22 cellular contexts compared by ENCODE assay signal in genomic region chr17:47368262-47368661, GRCh38. TPM values are rescaled to one million over a fixed set of nuclear protein-coding genes. Genes with fewer than 3 reads are reported as not detected.
A peak's percentile ranks its signal among the peaks of the same experiment; 100 is the strongest.
DNase-seq lines count a peak whose midpoint lies in the region; ATAC-seq lines count a peak whose summit lies in the region.
"Had no signal": no experiment of that assay in that cellular context is flagged by ENCODE, and none has a peak within 500 bp of the region (broad histone marks: within the 10 kb centered on the region; RNA-seq: fewer than 3 reads in every experiment).

No MANE protein-coding gene starts in this region.

- ATAC-seq in GM21576 (IDR thresholded peaks at IDR 0.05; ENCODE audit: unreplicated experiment) (no peak), GM18858 (IDR thresholded peaks at IDR 0.05; ENCODE audit: unreplicated experiment) (no peak)
- ATAC-seq: activated CD4-positive, alpha-beta T cell treated with anti-CD3 and anti-CD28 coated beads for 36 hours; gastroesophageal sphincter; left lobe of liver; sciatic nerve; stimulated activated naive B cell treated with anti-CD40 and anti-IgM and Interleukin-4, amounts not matched to agents 10 μg/mL and 1 μg/mL and 100 μg/mL, for 72 hours had no signal

- peak; percentile 95 for DNase-seq in DMS53 treated with DMSO at 0.1 percent for 48 hours (lab: John Stamatoyannopoulos, UW; ENCODE audit: unreplicated experiment)
- DNase-seq in HT-29 (ENCODE audit: low spot score): peak; percentile 74
- peak; percentile 3 for DNase-seq in NCI-H774 (lab: John Stamatoyannopoulos, UW)
- peak; percentile 10 for DNase-seq in mucosa of gallbladder (ENCODE audit: low spot score)
- DNase-seq in HPDE6-E6E7 (ENCODE audit: extremely low spot score): no peak
- DNase-seq in middle frontal gyrus (ENCODE audit: extremely low spot score, low spot score): no peak
- DNase-seq: activated CD4-positive, alpha-beta T cell treated with anti-CD3 and anti-CD28 coated beads for 36 hours; activated effector memory CD4-positive, alpha-beta T cell treated with anti-CD3 and anti-CD28 coated beads, Interleukin-2, amount 50 U/mL, for 16 hours; caudate nucleus; mesenchymal stem cell; naive B cell; NCI-H1436 treated with DMSO at 0.1 percent for 48 hours; NCI-H226; NK-92 treated with Interleukin-12 subunit alpha and Interleukin-12 subunit beta, amount 100 ng/mL, for 24 hours; SHP77; stimulated activated CD4-positive, alpha-beta T cell treated with anti-CD3 and anti-CD28 coated beads, Interleukin-4, amount 100 ng/mL, for 4 hours; stimulated activated naive B cell treated with anti-CD40 and anti-IgM and Interleukin-4, amounts not matched to agents 10 μg/mL and 1 μg/mL and 100 μg/mL, for 72 hours had no signal

RNA-seq across cellular contexts. Expression of gene EFCAB13, which starts 44.5 kb away (rescaled TPM):
- 0.10 TPM in 1 of 2 replicates, not detected in the other for total RNA-seq in HT-29 (2014; rRNA removed; shearing (Covaris generic))
- 10.6 TPM for total RNA-seq in mucosa of gallbladder

Comparison
In these comparisons a context has a peak if more than half of its experiments do, and no peak if none do; other contexts are left out.
1. DNase-seq: peak in DMS53 treated with DMSO at 0.1 percent for 48 hours (single experiment), HT-29 (single experiment), NCI-H774 (single experiment) and mucosa of gallbladder (single experiment); none in HPDE6-E6E7 (single experiment) and middle frontal gyrus (single experiment).
2. RNA of gene EFCAB13, which starts 44.5 kb away (total RNA-seq): 10.6 TPM in mucosa of gallbladder (single experiment); 0.10 TPM in HT-29; every median in the first group is over 10 times any median in the second.